8 cellular contexts compared by ENCODE assay signal in the genomic region with DNA sequence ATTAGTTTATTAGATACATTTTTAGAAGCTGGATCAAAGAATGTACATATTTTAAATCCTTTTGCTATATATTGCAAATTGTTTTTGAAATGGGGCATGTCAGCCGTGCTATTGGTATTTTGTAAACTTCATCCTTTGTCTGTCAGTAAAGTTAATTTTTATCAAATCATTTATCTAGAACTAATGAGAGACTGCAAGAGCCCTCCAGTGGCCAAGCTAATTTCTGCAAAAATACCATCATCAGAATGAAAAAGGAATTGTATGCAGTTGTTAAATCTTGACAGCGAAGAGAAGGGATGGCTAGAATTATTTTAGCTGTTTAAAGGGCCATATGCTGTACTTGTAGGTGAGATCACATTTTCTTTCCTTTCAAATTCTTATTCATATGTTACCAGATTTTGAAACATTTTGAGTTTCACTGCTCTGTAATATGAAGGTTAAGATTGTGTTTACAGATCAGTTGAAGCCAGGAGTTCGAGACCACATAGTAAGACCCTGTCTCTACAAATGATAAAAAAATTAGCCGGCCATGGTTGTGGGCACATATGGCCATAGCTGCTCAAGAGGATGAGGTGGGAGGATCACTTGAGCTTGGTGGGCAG. TPM values are rescaled to one million over a fixed set of nuclear protein-coding genes. Genes with fewer than 3 reads are reported as not detected.
DNase-seq lines count a peak whose midpoint lies in the region; ATAC-seq, FAIRE-seq and TF ChIP-seq lines count a peak whose summit lies in the region.

No MANE protein-coding gene starts in this region.

- intact Hi-C loops in GM12878 (cut with micrococcal nuclease; ENCODE audit: unreplicated experiment), result loop anchor here (1.0 kb wide), 1 partner anchor 100 kb away; no protein-coding TSS in a partner anchor

- TF ChIP-seq POLR2A in NB4 (IDR thresholded peaks at IDR 0.05; ENCODE audit: extremely low read depth, insufficient read length), result no peak
- no peak for TF ChIP-seq POLR2A in GM12878 (IDR thresholded peaks at IDR 0.05; ENCODE audit: low read depth, low read length)

- TF ChIP-seq CTCF in NB4 (IDR thresholded peaks at IDR 0.05; ENCODE audit: low read depth, low read length), result peak; percentile 22
- TF ChIP-seq CTCF in GM12878 (IDR thresholded peaks at IDR 0.05 in 2 of 3, conservative IDR thresholded peaks at IDR 0.05 in 1 of 3; ENCODE audit: control insufficient read depth in 2 of 3, extremely low read depth in 1 of 3, insufficient read depth in 1 of 3, low read depth in 3 of 3, low read length in 3 of 3), result peak; percentile 53 to 64 (median 62); a peak in 5 of 6 replicates
- peak; percentile 30 for TF ChIP-seq CTCF in mesothelial cell of epicardium (IDR thresholded peaks at IDR 0.05; ENCODE audit: unreplicated experiment)

- no peak overlapping the region for H3K9ac ChIP-seq in GM12878 (ENCODE audit: control insufficient read depth, insufficient read depth, low read length)

- 38% methylated on average over 4 of the region's 4 CpGs for WGBS in GM12878 (ENCODE audit: insufficient coverage, insufficient replicate concordance, low lambda C conversion rate, missing lambda C conversion rate)

- no peaks in the 10 kb centered on the region for H3K27me3 ChIP-seq in GM12878 (replicated peaks in 1 of 2; ENCODE audit: control insufficient read depth in 2 of 2, insufficient read depth in 2 of 2, low read length in 1 of 2)

- no peaks in the 10 kb centered on the region for H3K36me3 ChIP-seq in GM12878 (ENCODE audit: control insufficient read depth in 2 of 2, insufficient read depth in 2 of 2, low read length in 1 of 2)

- no peaks in the 10 kb centered on the region for H3K4me1 ChIP-seq in GM12878 (ENCODE audit: control insufficient read depth, insufficient read depth, low read length)

- TF ChIP-seq EP300 in GM12878 (IDR thresholded peaks at IDR 0.05; ENCODE audit: borderline replicate concordance in 1 of 2, control insufficient read depth in 1 of 2, low read depth in 2 of 2, low read length in 2 of 2), result no peak

- no peak for FAIRE-seq in GM12878 (lab: Jason Lieb, UNC)

- H3K4me2 ChIP-seq in GM12878 (ENCODE audit: control insufficient read depth, insufficient read depth), result no peak overlapping the region

- in situ Hi-C loops in GM12878 (cut with MboI), result loop anchor here (5.0 kb wide), 1 partner anchor 98 kb away; no protein-coding TSS in a partner anchor

- no peak overlapping the region for H3K4me3 Mint-ChIP-seq in mesothelial cell of epicardium

- ATAC-seq in GM12878 (peak; percentile 57; the same call in 2 of the 3 replicates), GM18858 (IDR thresholded peaks at IDR 0.05; ENCODE audit: unreplicated experiment) (no peak), GM21786 (IDR thresholded peaks at IDR 0.05; ENCODE audit: unreplicated experiment) (no peak)
- no peak for ATAC-seq in activated naive CD4-positive, alpha-beta T cell treated with anti-CD3 and anti-CD28 coated beads, Interleukin-2, amount 50 U/mL, for 72 hours

- no TSS peak for BruUV-seq in GM12878 (replicated peaks; lab: Mats Ljungman, UMichigan)

- SMC1A ChIA-PET in GM12878 (lab: Charles Lee; ENCODE audit: uncharacterized antibody, unreplicated experiment), result interaction anchor here (0.7 to 9.2 kb wide), 25 partner anchors 15 to 402 kb away, joined by 3 to 114 read pairs (median 4); no protein-coding TSS in a partner anchor

- no peak overlapping the region for H2AFZ ChIP-seq in GM12878 (ENCODE audit: control insufficient read depth, low read depth, low read length)

- no peaks in the 10 kb centered on the region for H3K79me2 ChIP-seq in GM12878 (ENCODE audit: control insufficient read depth, insufficient read depth, low read length)

- H4K20me1 ChIP-seq in GM12878 (ENCODE audit: control insufficient read depth, insufficient read depth), result no peaks in the 10 kb centered on the region

- no peaks in the 10 kb centered on the region for H3K27me3 Mint-ChIP-seq in mesothelial cell of epicardium (ENCODE audit: low read depth)

- H3K27ac Mint-ChIP-seq in mesothelial cell of epicardium, result no peak overlapping the region
- H3K27ac Mint-ChIP-seq in activated naive CD4-positive, alpha-beta T cell treated with anti-CD3 and anti-CD28 coated beads, Interleukin-2, amount 50 U/mL, for 72 hours, result peak overlapping the region in 1 of 2 donors; percentile 65

- H3K4me3 ChIP-seq in NB4 (ENCODE audit: low read depth, low read length) (no peak overlapping the region), GM12878 (no peak overlapping the region)

- POLR2A ChIA-PET in GM12878 (lab: Charles Lee), result interaction anchor here (0.6 kb wide), 1 partner anchor 295 kb away, joined by 3 read pairs; no protein-coding TSS in a partner anchor

- TF ChIP-seq RAD21 in GM12878 (IDR thresholded peaks at IDR 0.05; ENCODE audit: insufficient read depth, low read depth, low read length), result peak; percentile 90

- H3K9me3 Mint-ChIP-seq in mesothelial cell of epicardium, result peaks cover 2% of the 10 kb centered on the region
- no peaks in the 10 kb centered on the region for H3K9me3 Mint-ChIP-seq in activated naive CD4-positive, alpha-beta T cell treated with anti-CD3 and anti-CD28 coated beads, Interleukin-2, amount 50 U/mL, for 72 hours

- CTCF ChIA-PET in GM12878 (lab: Yijun Ruan, JAX), result interaction anchor here (0.7 to 10.2 kb wide), 35 partner anchors 8 to 650 kb away, joined by 3 to 264 read pairs (median 5); a partner anchor contains a TSS

- peaks cover 22% of the 10 kb centered on the region for H3K4me1 Mint-ChIP-seq in mesothelial cell of epicardium

- no peaks in the 10 kb centered on the region for H3K36me3 Mint-ChIP-seq in mesothelial cell of epicardium
- no peaks in the 10 kb centered on the region for H3K36me3 Mint-ChIP-seq in activated naive CD4-positive, alpha-beta T cell treated with anti-CD3 and anti-CD28 coated beads, Interleukin-2, amount 50 U/mL, for 72 hours

- no peak overlapping the region for H3K27ac ChIP-seq in GM12878 (ENCODE audit: control insufficient read depth, insufficient read depth)

- H3K9me3 ChIP-seq in GM12878 (replicated peaks; ENCODE audit: control insufficient read depth, insufficient read depth, low read length), result no peaks in the 10 kb centered on the region

- peak; percentile 60 for DNase-seq in ELR (ENCODE audit: low read depth)
- peak; percentile 35 for DNase-seq in NB4 (ENCODE audit: low read depth)
- no peak for DNase-seq in GM12878 (ENCODE audit: low read depth, low spot score)
- no peak for DNase-seq in mesothelial cell of epicardium (ENCODE audit: low spot score in 2 of 2, unreplicated experiment in 2 of 2)
- DNase-seq in DMS153 (lab: John Stamatoyannopoulos, UW), result no peak
- no peak for DNase-seq in activated naive CD4-positive, alpha-beta T cell treated with anti-CD3 and anti-CD28 coated beads, Interleukin-2, amount 50 U/mL, for 72 hours (ENCODE audit: low spot score in 2 of 2)

- RAD21 ChIA-PET in GM12878 (lab: Charles Lee; ENCODE audit: unreplicated experiment), result interaction anchor here (0.7 to 7.4 kb wide), 12 partner anchors 85 to 400 kb away, joined by 3 to 110 read pairs (median 4); no protein-coding TSS in a partner anchor

TF ChIP-seq in GM12878, 131 proteins besides CTCF, POLR2A, EP300 and RAD21 (continues in another document):
- no peak for TF ChIP-seq KAT2A (conservative IDR thresholded peaks at IDR 0.05; ENCODE audit: control insufficient read depth, low read depth, low read length)

RNA-seq across cellular contexts. Expression of a gene that starts 8.1 kb away (rescaled TPM):
- total RNA-seq in GM12878 (2013; cell fraction: nucleolus; rRNA removed), result 0.38 TPM in 1 of 2 replicates, not detected in the other
- total RNA-seq in GM12878 (2014; rRNA removed) (0.16 TPM in 1 of 2 replicates, not detected in the other), GM12878 (2014; rRNA removed; fragmentation: Illumina TruSeq; extraction: Trizol) (not detected in 2 replicates), GM12878 (2021) (0.15 and 0.29 TPM in 2 replicates), mesothelial cell of epicardium (153 to 168 TPM (median 164 TPM) in 3 replicates)
- polyA plus RNA-seq in GM12878 (2011; ENCODE audit: low read depth), result not detected
- polyA plus RNA-seq in GM12878 (2011; rRNA removed) (not detected in 2 replicates), GM12878 (2014; fragmentation: Illumina TruSeq; extraction: Trizol) (not detected in 2 replicates), GM12878 (2014; fragmentation: Nextera tagmentation; extraction: Ambion mirVana) (not detected), GM12878 (2014; rRNA removed) (not detected in 2 replicates), GM12878 (2016; fragmentation: Nextera tagmentation; extraction: Ambion mirVana) (not detected)
- 0.03 TPM in 1 of 2 replicates, not detected in the other for polyA plus RNA-seq in GM12878 (2011; cell fraction: cytosol; rRNA removed)
- polyA plus RNA-seq in GM12878 (2011; cell fraction: nucleus; rRNA removed), result not detected in 2 replicates
- polyA plus RNA-seq in GM12878 (2012), result 0.15 TPM in 1 of 2 replicates, not detected in the other
- not detected in 2 replicates for polyA minus RNA-seq in GM12878 (2011; rRNA and poly(A)+ RNA removed)
- polyA minus RNA-seq in GM12878 (2011; cell fraction: cytosol; rRNA and poly(A)+ RNA removed), result not detected in 2 replicates
- polyA minus RNA-seq in GM12878 (2011; cell fraction: nucleus; rRNA and poly(A)+ RNA removed), result not detected in 2 replicates
- total RNA-seq in activated naive CD4-positive, alpha-beta T cell treated with anti-CD3 and anti-CD28 coated beads, Interleukin-2, amount 50 U/mL, for 72 hours, result not detected

RNA-seq across cellular contexts. Expression of a gene that starts 53.0 kb away (rescaled TPM):
- 16.8 and 19.3 TPM in 2 replicates for total RNA-seq in GM12878 (2013; cell fraction: nucleolus; rRNA removed)
- 10.5 and 14.7 TPM in 2 replicates for total RNA-seq in GM12878 (2014; rRNA removed)
- total RNA-seq in GM12878 (2014; rRNA removed; fragmentation: Illumina TruSeq; extraction: Trizol), result 13.6 and 14.7 TPM in 2 replicates
- 14.4 and 14.8 TPM in 2 replicates for total RNA-seq in GM12878 (2021)
- 6.3 TPM for polyA plus RNA-seq in GM12878 (2011; ENCODE audit: low read depth)
- polyA plus RNA-seq in GM12878 (2011; rRNA removed), result 4.7 and 6.5 TPM in 2 replicates
- polyA plus RNA-seq in GM12878 (2011; cell fraction: cytosol; rRNA removed), result 2.1 and 2.5 TPM in 2 replicates
- 3.5 and 4.9 TPM in 2 replicates for polyA plus RNA-seq in GM12878 (2011; cell fraction: nucleus; rRNA removed)
- 6.3 and 10.8 TPM in 2 replicates for polyA plus RNA-seq in GM12878 (2012)
- 6.0 and 9.3 TPM in 2 replicates for polyA plus RNA-seq in GM12878 (2014; fragmentation: Illumina TruSeq; extraction: Trizol)
- polyA plus RNA-seq in GM12878 (2014; fragmentation: Nextera tagmentation; extraction: Ambion mirVana), result 1 to 10 TPM; 2.7 to 5.7 TPM
- polyA plus RNA-seq in GM12878 (2014; rRNA removed), result 5.1 and 5.9 TPM in 2 replicates
- 1 to 10 TPM; 7.4 TPM for polyA plus RNA-seq in GM12878 (2016; fragmentation: Nextera tagmentation; extraction: Ambion mirVana)
- polyA minus RNA-seq in GM12878 (2011; rRNA and poly(A)+ RNA removed), result 16.0 and 24.9 TPM in 2 replicates
- 6.8 and 8.6 TPM in 2 replicates for polyA minus RNA-seq in GM12878 (2011; cell fraction: cytosol; rRNA and poly(A)+ RNA removed)
- polyA minus RNA-seq in GM12878 (2011; cell fraction: nucleus; rRNA and poly(A)+ RNA removed), result 3.5 and 5.7 TPM in 2 replicates
- total RNA-seq in mesothelial cell of epicardium, result 323 to 328 TPM (median 325 TPM) in 3 replicates
- total RNA-seq in activated naive CD4-positive, alpha-beta T cell treated with anti-CD3 and anti-CD28 coated beads, Interleukin-2, amount 50 U/mL, for 72 hours, result 10 to 100 TPM; 16.8 to 21.9 TPM

Comparison
In these comparisons a context has a peak if more than half of its experiments do, and no peak if none do; other contexts are left out.
1. DNase-seq: peak in ELR (single experiment) and NB4 (single experiment); none in GM12878 (single experiment), mesothelial cell of epicardium (0 of 2), DMS153 (single experiment) and activated naive CD4-positive, alpha-beta T cell treated with anti-CD3 and anti-CD28 coated beads, Interleukin-2, amount 50 U/mL, for 72 hours (0 of 2).
2. RNA of a gene that starts 8.1 kb away (total RNA-seq): 153 to 168 TPM in mesothelial cell of epicardium; 0.15 to 0.38 TPM in GM12878 and not detected in activated naive CD4-positive, alpha-beta T cell treated with anti-CD3 and anti-CD28 coated beads, Interleukin-2, amount 50 U/mL, for 72 hours; every median in the first group is over 100 times any median in the second.
3. RNA of a gene that starts 53.0 kb away (total RNA-seq): 323 to 328 TPM in mesothelial cell of epicardium; 16.8 to 21.9 TPM in activated naive CD4-positive, alpha-beta T cell treated with anti-CD3 and anti-CD28 coated beads, Interleukin-2, amount 50 U/mL, for 72 hours and 10.5 to 19.3 TPM in GM12878; every median in the first group is over 10 times any median in the second.
4. Peak in every context shown above with its lines, with median percentiles within 50 percentile points of each other: CTCF ChIP-seq.